In the genomic region with DNA sequence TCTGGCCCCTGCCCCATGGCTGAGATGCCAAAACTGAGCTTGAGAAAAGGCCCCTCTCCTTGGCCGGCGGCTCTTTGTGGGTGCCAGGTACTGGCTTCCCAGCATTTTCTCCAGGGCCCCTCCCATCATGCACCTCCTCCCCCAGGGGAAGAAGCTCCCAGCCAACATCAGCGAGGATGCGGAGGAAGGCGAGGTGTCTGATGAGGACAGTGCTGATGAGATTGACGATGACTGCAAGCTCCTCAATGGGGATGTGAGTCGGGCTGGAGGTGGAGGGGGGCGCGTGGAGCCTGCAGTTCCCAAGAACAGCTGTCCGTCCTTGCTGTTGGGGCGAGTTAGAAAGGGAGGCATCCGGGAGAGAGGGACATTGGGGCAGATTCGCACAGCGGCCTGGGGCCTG, we compare ENCODE assay signal across 21 cellular contexts. TPM values are rescaled to one million over a fixed set of nuclear protein-coding genes. Genes with fewer than 3 reads are reported as not detected.
DNase-seq lines count a peak whose midpoint lies in the region; TF ChIP-seq lines count a peak whose summit lies in the region.
"Had no signal": no experiment of that assay in that cellular context is flagged by ENCODE, and none has a peak within 500 bp of the region (broad histone marks: within the 10 kb centered on the region; RNA-seq: fewer than 3 reads in every experiment).

No MANE protein-coding gene starts in this region.

- H3K36me3 Mint-ChIP-seq in neural crest cell (ENCODE audit: low read depth) = no peaks in the 10 kb centered on the region
- H3K36me3 Mint-ChIP-seq: CD14-positive monocyte had no signal

- peaks cover 6% of the 10 kb centered on the region for H3K9me3 Mint-ChIP-seq in neural crest cell
- H3K9me3 Mint-ChIP-seq: CD4-positive, alpha-beta T cell had no signal

- H3K4me3 Mint-ChIP-seq in neural crest cell = no peak overlapping the region
- H3K4me3 Mint-ChIP-seq: CD14-positive monocyte; CD4-positive, alpha-beta T cell; CD8-positive, alpha-beta memory T cell; GM23338; HFFc6 had no signal

- no peaks in the 10 kb centered on the region for H3K27me3 Mint-ChIP-seq in neural crest cell (ENCODE audit: low read depth)
- H3K27me3 Mint-ChIP-seq: CD4-positive, alpha-beta T cell had no signal

- TF ChIP-seq CTCF in neural crest cell (conservative IDR thresholded peaks at IDR 0.05) (no peak), GM13976 (IDR thresholded peaks at IDR 0.05; ENCODE audit: borderline replicate concordance, control extremely low read depth, extremely low read depth, insufficient read depth, missing control alignments) (no peak)

- in situ Hi-C loops in GM13976 (cut with MboI; ENCODE audit: low sequenced_read_pairs, unreplicated experiment) = no loop called here

- DNase-seq in caudate nucleus (lab: John Stamatoyannopoulos, UW) (peak in 39 of 61 donors; percentile 5 to 86 (median 41)), neural crest cell (ENCODE audit: low read depth, low spot score) (no peak), putamen (ENCODE audit: low spot score) (peak; percentile 74), DMS114 treated with DMSO at 0.1 percent for 48 hours (lab: John Stamatoyannopoulos, UW; ENCODE audit: unreplicated experiment) (no peak), GM13976 (ENCODE audit: low spot score) (no peak), DMS53 treated with DMSO at 0.1 percent for 48 hours (lab: John Stamatoyannopoulos, UW; ENCODE audit: unreplicated experiment) (no peak)
- DNase-seq: 8988T; ACHN; AML-193; BE2C; CD4-positive, alpha-beta T cell; CD8-positive, alpha-beta memory T cell; DMS 273 treated with DMSO at 0.1 percent for 48 hours; DMS53; DND-41; HFFc6 had no signal

- peak overlapping the region; percentile 87 for H3K27ac Mint-ChIP-seq in neural crest cell (ENCODE audit: unreplicated experiment)
- H3K27ac Mint-ChIP-seq: CD4-positive, alpha-beta T cell; GM23338; HFFc6 had no signal

- no peak overlapping the region for H3K27ac ChIP-seq in caudate nucleus (ENCODE audit: low read depth, low read length)
- H3K27ac ChIP-seq: A549; BLaER1 treated with 17β-estradiol and CSF1 and Interleukin-3, amounts not matched to agents 10 nM and 100 nM had no signal

- H3K4me1 Mint-ChIP-seq in neural crest cell = no peaks in the 10 kb centered on the region
- H3K4me1 Mint-ChIP-seq: CD14-positive monocyte, GM23338 had no signal

RNA-seq across cellular contexts. Expression of a gene that starts 13.5 kb away (rescaled TPM):
- 0.37 and 0.59 TPM in 2 replicates for total RNA-seq in neural crest cell

RNA-seq across cellular contexts. Expression of a gene that starts 36.8 kb away (rescaled TPM):
- total RNA-seq in neural crest cell = 62.5 and 65.5 TPM in 2 replicates

RNA-seq across cellular contexts. Expression of a gene that starts 40.4 kb away (rescaled TPM):
- total RNA-seq in neural crest cell = 90.9 and 92.2 TPM in 2 replicates
- total RNA-seq: CD4-positive, alpha-beta T cell; CD8-positive, alpha-beta memory T cell; H4 had no signal

Comparison
In these comparisons a context has a peak if more than half of its experiments do, and no peak if none do; other contexts are left out.
1. DNase-seq: peak in caudate nucleus (39 of 61) and putamen (single experiment); none in neural crest cell (single experiment), DMS114 treated with DMSO at 0.1 percent for 48 hours (single experiment), GM13976 (single experiment) and DMS53 treated with DMSO at 0.1 percent for 48 hours (single experiment).